In genomic region chr4:184207734-184208607, GRCh38 we compare ENCODE assay signal across 8 cellular contexts. TPM values are rescaled to one million over a fixed set of nuclear protein-coding genes. Genes with fewer than 3 reads are reported as not detected.
"Had no signal": no experiment of that assay in that cellular context is flagged by ENCODE, and none has a peak within 500 bp of the region (broad histone marks: within the 10 kb centered on the region; RNA-seq: fewer than 3 reads in every experiment).

No MANE protein-coding gene starts in this region.

RNA-seq across cellular contexts. Expression of gene ENPP6, which starts 9.7 kb away (rescaled TPM):
- total RNA-seq: HepG2, HT-29, IMR-90, M059J, OCI-LY7, PC-3, SK-MEL-5 had no signal
- polyA plus RNA-seq: HepG2, IMR-90, SK-N-SH had no signal
